In genomic region chr22:30920407-30920806, GRCh38 we compare ENCODE assay signal across 8 cellular contexts. TPM values are rescaled to one million over a fixed set of nuclear protein-coding genes. Genes with fewer than 3 reads are reported as not detected.
DNase-seq lines count a peak whose midpoint lies in the region; ATAC-seq, FAIRE-seq and TF ChIP-seq lines count a peak whose summit lies in the region.

No MANE protein-coding gene starts in this region.

- H3K4me3 ChIP-seq in ACC112 (ENCODE audit: low read depth, low read length): peak overlapping the region; percentile 71
- H3K4me3 ChIP-seq in right lobe of liver: no peak overlapping the region

- H3K36me3 ChIP-seq in ACC112 (ENCODE audit: insufficient read depth, low read length) (no peaks in the 10 kb centered on the region), right lobe of liver (no peaks in the 10 kb centered on the region)

- intact Hi-C loops in dendritic cell treated with granulocyte-macrophage colony-stimulating factor and Interleukin-4, amounts not matched to agents 40 ng/mL and 50 ng/mL, for 4 days (cut with micrococcal nuclease): loop anchor here (10.0 kb wide), 1 partner anchor 286 kb away; the partner anchor contains the start of gene SLC35E4
- intact Hi-C loops in right lobe of liver (cut with DNase I): loop anchor here (10.0 kb wide), 2 partner anchors 156 to 296 kb away; no protein-coding TSS in a partner anchor

- WGBS in right lobe of liver (ENCODE audit: insufficient coverage, low coverage, low lambda C conversion rate, missing lambda C conversion rate): 0% methylated on average over 9 of the region's 9 CpGs

- no peak overlapping the region for H3K27ac ChIP-seq in ACC112 (ENCODE audit: low read depth, low read length)
- H3K27ac ChIP-seq in right lobe of liver: no peak overlapping the region

- H3K27ac Mint-ChIP-seq in dendritic cell treated with granulocyte-macrophage colony-stimulating factor and Interleukin-4, amounts not matched to agents 40 ng/mL and 50 ng/mL, for 4 days: no peak overlapping the region

- H3K4me1 ChIP-seq in ACC112 (ENCODE audit: control insufficient read depth, insufficient read depth, low read length, unreplicated experiment): no peaks in the 10 kb centered on the region
- peaks cover 0 to 3% (median 0%) of the 10 kb centered on the region in 4 donors for H3K4me1 ChIP-seq in right lobe of liver

- H3K36me3 Mint-ChIP-seq in dendritic cell treated with granulocyte-macrophage colony-stimulating factor and Interleukin-4, amounts not matched to agents 40 ng/mL and 50 ng/mL, for 4 days (ENCODE audit: low read depth): peaks cover 25% of the 10 kb centered on the region

- H3K27me3 ChIP-seq in ACC112 (ENCODE audit: insufficient read depth, low read length) (no peaks in the 10 kb centered on the region), right lobe of liver (no peaks in the 10 kb centered on the region)

- peak; percentile 65 for DNase-seq in GM18507 (ENCODE audit: extremely low spot score, insufficient read length, low read depth)
- DNase-seq in NCI-H524 treated with DMSO at 0.1 percent for 48 hours (lab: John Stamatoyannopoulos, UW): peak; percentile 3
- DNase-seq in activated CD4-positive, alpha-beta T cell treated with anti-CD3 and anti-CD28 coated beads, Interleukin-2, amount 50 U/mL, for 4 hours: peak; percentile 83 to 86
- DNase-seq in right lobe of liver: peak; percentile 76 to 81 (median 78)
- DNase-seq in stimulated activated CD4-positive, alpha-beta T cell treated with anti-CD3 and anti-CD28 coated beads, TNF-alpha, amount 100 ng/mL, for 4 hours (ENCODE audit: low read depth in 3 of 3): peak; percentile 69 to 77 (median 72)

- no peaks in the 10 kb centered on the region for H3K79me2 ChIP-seq in ACC112 (ENCODE audit: control insufficient read depth, insufficient read depth, low read length, unreplicated experiment)

- FAIRE-seq in GM18507 (lab: Jason Lieb, UNC): peak; percentile 77

- H3K27me3 Mint-ChIP-seq in dendritic cell treated with granulocyte-macrophage colony-stimulating factor and Interleukin-4, amounts not matched to agents 40 ng/mL and 50 ng/mL, for 4 days: peaks cover 9% of the 10 kb centered on the region

- TF ChIP-seq POLR2A in right lobe of liver (IDR thresholded peaks at IDR 0.05): no peak

- peaks cover 11% of the 10 kb centered on the region for H3K9me3 Mint-ChIP-seq in dendritic cell treated with granulocyte-macrophage colony-stimulating factor and Interleukin-4, amounts not matched to agents 40 ng/mL and 50 ng/mL, for 4 days

- H2AFZ ChIP-seq in ACC112 (ENCODE audit: low read length, unreplicated experiment): peak overlapping the region; percentile 68

- peak overlapping the region; percentile 48 for H3K4me3 Mint-ChIP-seq in dendritic cell treated with granulocyte-macrophage colony-stimulating factor and Interleukin-4, amounts not matched to agents 40 ng/mL and 50 ng/mL, for 4 days

- TF ChIP-seq CTCF in right lobe of liver (IDR thresholded peaks at IDR 0.05): peak; percentile 78 to 97 (median 94)

- H3K9me3 ChIP-seq in right lobe of liver: peaks cover 0 to 8% (median 0%) of the 10 kb centered on the region in 4 donors

- no peaks in the 10 kb centered on the region for H3K4me1 Mint-ChIP-seq in dendritic cell treated with granulocyte-macrophage colony-stimulating factor and Interleukin-4, amounts not matched to agents 40 ng/mL and 50 ng/mL, for 4 days (ENCODE audit: low read depth)

- ATAC-seq in right lobe of liver (peak; percentile 75 to 81 (median 79)), HG03378 (IDR thresholded peaks at IDR 0.05; ENCODE audit: unreplicated experiment) (no peak)

RNA-seq across cellular contexts. Expression of gene MORC2, which starts 48.2 kb away (rescaled TPM):
- total RNA-seq in right lobe of liver: 10 to 100 TPM in 3 of 6 experiments, 1 to 10 TPM in 3; 7.0 to 15.6 (median 10.8) TPM

RNA-seq across cellular contexts. Expression of gene TUG1, which starts 48.7 kb away (rescaled TPM):
- 10 to 100 TPM; 20.0 to 28.1 (median 22.7) TPM for total RNA-seq in right lobe of liver

Comparison
In these comparisons a context has a peak if more than half of its experiments do, and no peak if none do; other contexts are left out.
1. DNase-seq: peak in every context shown above with its lines; median percentile 84 in activated CD4-positive, alpha-beta T cell treated with anti-CD3 and anti-CD28 coated beads, Interleukin-2, amount 50 U/mL, for 4 hours; 78 in right lobe of liver; 72 in stimulated activated CD4-positive, alpha-beta T cell treated with anti-CD3 and anti-CD28 coated beads, TNF-alpha, amount 100 ng/mL, for 4 hours; 65 in GM18507; 3 in NCI-H524 treated with DMSO at 0.1 percent for 48 hours.